29 cellular contexts compared by ENCODE assay signal in genomic region chr12:19064713-19065112, GRCh38.
"Had no signal": no experiment of that assay in that cellular context is flagged by ENCODE, and none has a peak within 500 bp of the region (broad histone marks: within the 10 kb centered on the region; RNA-seq: fewer than 3 reads in every experiment).

No MANE protein-coding gene starts in this region.

- H3K4me3 ChIP-seq: colonic mucosa, esophagus muscularis mucosa, gastroesophageal sphincter, heart right ventricle, lower lobe of right lung, ovary, smooth muscle cell, testis, tibial artery had no signal

- H3K9me3 ChIP-seq: colonic mucosa, esophagus muscularis mucosa, gastroesophageal sphincter, lower lobe of right lung, ovary, testis, tibial artery had no signal

- H3K9me3 Mint-ChIP-seq: dendritic cell treated with granulocyte-macrophage colony-stimulating factor and Interleukin-4, amounts not matched to agents 40 ng/mL and 50 ng/mL, for 4 days; natural killer cell; type B pancreatic cell had no signal

- H3K27ac Mint-ChIP-seq: dendritic cell treated with granulocyte-macrophage colony-stimulating factor and Interleukin-4, amounts not matched to agents 40 ng/mL and 50 ng/mL, for 4 days; memory B cell; natural killer cell; type B pancreatic cell had no signal

- H3K27me3 ChIP-seq: colonic mucosa, esophagus muscularis mucosa, foreskin keratinocyte, gastroesophageal sphincter, heart right ventricle, ovary, testis, tibial artery had no signal

- DNase-seq: colonic mucosa; effector CD8-positive, alpha-beta T cell; foreskin keratinocyte; heart right ventricle; hippocampal formation; left ventricle myocardium superior; lower lobe of right lung; natural killer cell; occipital lobe; ovary; posterior cingulate gyrus; retina; stimulated activated CD4-positive, alpha-beta T cell treated with anti-CD3 and anti-CD28 coated beads, Interleukin-12 subunit alpha, Interleukin-12 subunit beta, amount 100 ng/mL, for 4 hours; stimulated activated CD4-positive, alpha-beta T cell treated with anti-CD3 and anti-CD28 coated beads, Interleukin-1b, Interleukin-23, amount 100 ng/mL, for 48 hours; stimulated activated CD4-positive, alpha-beta T cell treated with anti-CD3 and anti-CD28 coated beads, Interleukin-4, amount 100 ng/mL, for 1 hour; stimulated activated CD8-positive, alpha-beta memory T cell treated with anti-CD3 and anti-CD28 coated beads, Interleukin-4, amount 100 ng/mL, for 48 hours; stimulated activated naive CD8-positive, alpha-beta T cell treated with anti-CD3 and anti-CD28 coated beads, Interleukin-15, Interleukin-2, amounts not matched to agents 100 U/mL and 50 U/mL, for 24 hours; substantia nigra; testis; tibial artery had no signal

- H3K36me3 ChIP-seq: colonic mucosa, esophagus muscularis mucosa, gastroesophageal sphincter, heart right ventricle, lower lobe of right lung, ovary, tibial artery had no signal

- H3K27ac ChIP-seq: colonic mucosa, esophagus muscularis mucosa, foreskin keratinocyte, gastroesophageal sphincter, heart right ventricle, lower lobe of right lung, ovary, testis, tibial artery had no signal

- H3K27me3 Mint-ChIP-seq: dendritic cell treated with granulocyte-macrophage colony-stimulating factor and Interleukin-4, amounts not matched to agents 40 ng/mL and 50 ng/mL, for 4 days; memory B cell; type B pancreatic cell had no signal

- H3K4me3 Mint-ChIP-seq: dendritic cell treated with granulocyte-macrophage colony-stimulating factor and Interleukin-4, amounts not matched to agents 40 ng/mL and 50 ng/mL, for 4 days; memory B cell; natural killer cell; type B pancreatic cell had no signal

- FAIRE-seq: endothelial cell of umbilical vein, keratinocyte had no signal

- H3K4me1 ChIP-seq: colonic mucosa, foreskin keratinocyte, heart right ventricle, lower lobe of right lung, testis, tibial artery had no signal

- H3K4me2 ChIP-seq: smooth muscle cell had no signal

- H3K36me3 Mint-ChIP-seq: memory B cell, natural killer cell, type B pancreatic cell had no signal

- ATAC-seq: foreskin keratinocyte; gastroesophageal sphincter; heart right ventricle; left ventricle myocardium superior; lower lobe of right lung; sciatic nerve; stimulated activated naive CD8-positive, alpha-beta T cell treated with anti-CD3 and anti-CD28 coated beads, Interleukin-15, Interleukin-2, amounts not matched to agents 100 U/mL and 50 U/mL, for 24 hours had no signal

- H3K4me1 Mint-ChIP-seq: memory B cell had no signal
